In the genomic region with DNA sequence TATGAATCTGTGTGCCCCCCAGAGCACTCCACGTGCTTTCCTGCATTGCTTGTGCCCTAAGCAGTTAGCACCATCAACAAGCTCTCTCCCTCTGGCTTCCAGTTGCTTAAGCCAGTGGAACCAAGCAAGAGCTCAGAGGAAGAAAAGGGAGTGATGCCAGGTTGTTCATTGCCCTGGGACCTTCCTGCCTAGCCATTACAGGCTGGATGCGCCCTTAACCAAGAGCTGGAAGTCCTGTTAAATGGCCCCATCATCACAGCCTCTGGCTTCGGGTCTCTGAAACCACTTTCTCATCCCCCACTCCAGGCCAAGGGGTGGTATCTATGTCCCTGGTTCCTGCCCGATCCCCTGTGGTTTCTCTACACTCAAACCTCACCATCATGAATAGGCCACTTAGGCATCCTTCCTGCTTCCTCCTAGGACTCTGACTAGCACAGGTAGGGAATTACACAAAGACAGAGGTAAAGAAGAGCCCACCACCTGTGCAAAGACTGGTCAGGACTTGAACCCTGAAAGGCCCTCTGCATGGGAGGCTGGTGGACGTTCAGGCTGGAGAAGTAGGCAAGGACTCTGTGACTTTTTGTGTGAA, we compare ENCODE assay signal across 29 cellular contexts.
"Had no signal": no experiment of that assay in that cellular context is flagged by ENCODE, and none has a peak within 500 bp of the region (broad histone marks: within the 10 kb centered on the region; RNA-seq: fewer than 3 reads in every experiment).

No MANE protein-coding gene starts in this region.

- H3K4me3 ChIP-seq: colonic mucosa, heart left ventricle had no signal

- H3K9me3 ChIP-seq: colonic mucosa, heart left ventricle had no signal

- H3K27ac Mint-ChIP-seq: activated CD4-positive, alpha-beta memory T cell treated with anti-CD3 and anti-CD28 coated beads, Interleukin-2, amount 10 ng/mL, durations not matched to agents 7 days and 5 days; activated CD4-positive, alpha-beta T cell treated with anti-CD3 and anti-CD28 coated beads, Interleukin-2, amount 10 ng/mL, durations not matched to agents 7 days and 5 days; activated naive CD4-positive, alpha-beta T cell treated with anti-CD3 and anti-CD28 coated beads, Interleukin-2, amount 10 ng/mL, durations not matched to agents 7 days and 5 days; activated naive CD8-positive, alpha-beta T cell; activated T-cell treated with anti-CD3 and anti-CD28 coated beads, Interleukin-2, amount 50 U/mL, for 24 hours; activated T-cell treated with anti-CD3 and anti-CD28 coated beads, Interleukin-2, amount 50 U/mL, for 72 hours; T-helper 17 cell; T-helper 2 cell treated with Interferon-gamma antibody and Interleukin-4, amounts not matched to agents 5 μg/mL and 100 μg/mL, for 36 hours had no signal

- FAIRE-seq: astrocyte, endothelial cell of umbilical vein, frontal cortex had no signal

- H3K27ac ChIP-seq: brain microvascular endothelial cell, colonic mucosa, epithelial cell of prostate, heart left ventricle had no signal

- DNase-seq: activated CD4-positive, alpha-beta memory T cell treated with anti-CD3 and anti-CD28 coated beads, Interleukin-2, amount 10 ng/mL, durations not matched to agents 7 days and 5 days; activated CD4-positive, alpha-beta T cell treated with anti-CD3 and anti-CD28 coated beads for 1 hour; activated CD4-positive, alpha-beta T cell treated with anti-CD3 and anti-CD28 coated beads for 4 hours; activated CD4-positive, alpha-beta T cell treated with anti-CD3 and anti-CD28 coated beads, Interleukin-2, amount 10 ng/mL, durations not matched to agents 7 days and 5 days; activated CD4-positive, alpha-beta T cell treated with anti-CD3 and anti-CD28 coated beads, Interleukin-2, amount 50 U/mL, for 4 hours; activated CD8-positive, alpha-beta memory T cell treated with anti-CD3 and anti-CD28 coated beads, Interleukin-2, amount 50 U/mL, for 48 hours; activated gamma-delta T cell; activated naive CD4-positive, alpha-beta T cell; activated naive CD4-positive, alpha-beta T cell treated with anti-CD3 and anti-CD28 coated beads, Interleukin-2, amount 10 ng/mL, durations not matched to agents 7 days and 5 days; activated T-cell treated with anti-CD3 and anti-CD28 coated beads for 4 hours; activated T-cell treated with anti-CD3 and anti-CD28 coated beads, Interleukin-2, amount 50 U/mL, for 24 hours; activated T-cell treated with anti-CD3 and anti-CD28 coated beads, Interleukin-2, amount 50 U/mL, for 72 hours; amniotic stem cell; brain microvascular endothelial cell; caudate nucleus; colonic mucosa; effector CD8-positive, alpha-beta T cell; foreskin fibroblast; glutamatergic neuron; heart left ventricle; T-helper 1 cell; T-helper 17 cell; T1000 had no signal

- H3K9me3 Mint-ChIP-seq: activated CD4-positive, alpha-beta memory T cell treated with anti-CD3 and anti-CD28 coated beads, Interleukin-2, amount 10 ng/mL, durations not matched to agents 7 days and 5 days; activated CD4-positive, alpha-beta T cell treated with anti-CD3 and anti-CD28 coated beads, Interleukin-2, amount 10 ng/mL, durations not matched to agents 7 days and 5 days; activated naive CD4-positive, alpha-beta T cell treated with anti-CD3 and anti-CD28 coated beads, Interleukin-2, amount 10 ng/mL, durations not matched to agents 7 days and 5 days; activated T-cell treated with anti-CD3 and anti-CD28 coated beads, Interleukin-2, amount 50 U/mL, for 24 hours; activated T-cell treated with anti-CD3 and anti-CD28 coated beads, Interleukin-2, amount 50 U/mL, for 72 hours; T-helper 2 cell treated with Interferon-gamma antibody and Interleukin-4, amounts not matched to agents 5 μg/mL and 100 μg/mL, for 36 hours had no signal

- H3K4me1 ChIP-seq: colonic mucosa had no signal

- H3K36me3 Mint-ChIP-seq: activated naive CD4-positive, alpha-beta T cell treated with anti-CD3 and anti-CD28 coated beads, Interleukin-2, amount 10 ng/mL, durations not matched to agents 7 days and 5 days; activated naive CD8-positive, alpha-beta T cell had no signal

- H3K4me3 Mint-ChIP-seq: activated CD4-positive, alpha-beta memory T cell treated with anti-CD3 and anti-CD28 coated beads, Interleukin-2, amount 10 ng/mL, durations not matched to agents 7 days and 5 days; activated CD4-positive, alpha-beta T cell treated with anti-CD3 and anti-CD28 coated beads, Interleukin-2, amount 10 ng/mL, durations not matched to agents 7 days and 5 days; activated naive CD4-positive, alpha-beta T cell treated with anti-CD3 and anti-CD28 coated beads, Interleukin-2, amount 10 ng/mL, durations not matched to agents 7 days and 5 days; activated naive CD8-positive, alpha-beta T cell; activated T-cell treated with anti-CD3 and anti-CD28 coated beads, Interleukin-2, amount 50 U/mL, for 24 hours; activated T-cell treated with anti-CD3 and anti-CD28 coated beads, Interleukin-2, amount 50 U/mL, for 72 hours; T-helper 17 cell; T-helper 2 cell treated with Interferon-gamma antibody and Interleukin-4, amounts not matched to agents 5 μg/mL and 100 μg/mL, for 36 hours had no signal

- H3K36me3 ChIP-seq: brain microvascular endothelial cell, colonic mucosa, heart left ventricle had no signal

- H3K27me3 ChIP-seq: brain microvascular endothelial cell, colonic mucosa, heart left ventricle had no signal

- H3K27me3 Mint-ChIP-seq: activated CD4-positive, alpha-beta memory T cell treated with anti-CD3 and anti-CD28 coated beads, Interleukin-2, amount 10 ng/mL, durations not matched to agents 7 days and 5 days; activated naive CD4-positive, alpha-beta T cell treated with anti-CD3 and anti-CD28 coated beads, Interleukin-2, amount 10 ng/mL, durations not matched to agents 7 days and 5 days; activated T-cell treated with anti-CD3 and anti-CD28 coated beads, Interleukin-2, amount 50 U/mL, for 24 hours had no signal

- H3K4me1 Mint-ChIP-seq: activated CD4-positive, alpha-beta memory T cell treated with anti-CD3 and anti-CD28 coated beads, Interleukin-2, amount 10 ng/mL, durations not matched to agents 7 days and 5 days; activated CD4-positive, alpha-beta T cell treated with anti-CD3 and anti-CD28 coated beads, Interleukin-2, amount 10 ng/mL, durations not matched to agents 7 days and 5 days; activated naive CD4-positive, alpha-beta T cell treated with anti-CD3 and anti-CD28 coated beads, Interleukin-2, amount 10 ng/mL, durations not matched to agents 7 days and 5 days; T-helper 17 cell had no signal

- ATAC-seq: activated T-cell treated with anti-CD3 and anti-CD28 coated beads, Interleukin-2, amount 50 U/mL, for 72 hours; heart left ventricle; T-helper 17 cell had no signal
